8 cellular contexts compared by ENCODE assay signal in genomic region chr4:151408380-151408629, GRCh38. TPM values are rescaled to one million over a fixed set of nuclear protein-coding genes. Genes with fewer than 3 reads are reported as not detected.
DNase-seq lines count a peak whose midpoint lies in the region; ATAC-seq, FAIRE-seq and TF ChIP-seq lines count a peak whose summit lies in the region.

No MANE protein-coding gene starts in this region.

- no peak overlapping the region for H3K27ac Mint-ChIP-seq in activated naive CD4-positive, alpha-beta T cell treated with anti-CD3 and anti-CD28 coated beads, Interleukin-2, amount 50 U/mL, for 24 hours
- no peak overlapping the region for H3K27ac Mint-ChIP-seq in T-cell
- H3K27ac Mint-ChIP-seq in stimulated activated memory B cell treated with anti-CD40 and anti-IgM and Interleukin-4, amounts not matched to agents 10 μg/mL and 1 μg/mL and 100 μg/mL, for 72 hours, result peak overlapping the region; percentile 71

- H3K27me3 Mint-ChIP-seq in activated naive CD4-positive, alpha-beta T cell treated with anti-CD3 and anti-CD28 coated beads, Interleukin-2, amount 50 U/mL, for 24 hours, result peaks cover 6% of the 10 kb centered on the region
- peaks cover 0 to 12% of the 10 kb centered on the region in 2 donors for H3K27me3 Mint-ChIP-seq in T-cell
- H3K27me3 Mint-ChIP-seq in stimulated activated memory B cell treated with anti-CD40 and anti-IgM and Interleukin-4, amounts not matched to agents 10 μg/mL and 1 μg/mL and 100 μg/mL, for 72 hours, result peaks cover 47% of the 10 kb centered on the region

- CTCF ChIA-PET in T-cell (lab: Charles Lee), result no interaction called here

- no peak for TF ChIP-seq POLR2A in GM12891 (IDR thresholded peaks at IDR 0.05; ENCODE audit: low read depth, low read length)

- peaks cover 21% of the 10 kb centered on the region for H3K4me1 Mint-ChIP-seq in activated naive CD4-positive, alpha-beta T cell treated with anti-CD3 and anti-CD28 coated beads, Interleukin-2, amount 50 U/mL, for 24 hours
- H3K4me1 Mint-ChIP-seq in T-cell, result peaks cover 23 to 26% (median 25%) of the 10 kb centered on the region in 3 donors
- peaks cover 28% of the 10 kb centered on the region for H3K4me1 Mint-ChIP-seq in stimulated activated memory B cell treated with anti-CD40 and anti-IgM and Interleukin-4, amounts not matched to agents 10 μg/mL and 1 μg/mL and 100 μg/mL, for 72 hours

- no peaks in the 10 kb centered on the region for H3K9me3 Mint-ChIP-seq in activated naive CD4-positive, alpha-beta T cell treated with anti-CD3 and anti-CD28 coated beads, Interleukin-2, amount 50 U/mL, for 24 hours
- no peaks in the 10 kb centered on the region for H3K9me3 Mint-ChIP-seq in T-cell
- no peaks in the 10 kb centered on the region for H3K9me3 Mint-ChIP-seq in stimulated activated memory B cell treated with anti-CD40 and anti-IgM and Interleukin-4, amounts not matched to agents 10 μg/mL and 1 μg/mL and 100 μg/mL, for 72 hours

- FAIRE-seq in GM12891 (lab: Jason Lieb, UNC), result no peak

- POLR2A ChIA-PET in T-cell (lab: Charles Lee), result no interaction called here

- DNase-seq in activated naive CD4-positive, alpha-beta T cell treated with anti-CD3 and anti-CD28 coated beads, Interleukin-2, amount 50 U/mL, for 16 hours, result no peak
- DNase-seq in T-cell (no peak), left ventricle myocardium superior (no peak), GOT3 (lab: John Stamatoyannopoulos, UW) (no peak), GM12891 (ENCODE audit: insufficient read length, low spot score) (no peak)

- peak overlapping the region; percentile 86 for H3K4me3 Mint-ChIP-seq in activated naive CD4-positive, alpha-beta T cell treated with anti-CD3 and anti-CD28 coated beads, Interleukin-2, amount 50 U/mL, for 24 hours
- H3K4me3 Mint-ChIP-seq in T-cell, result peak overlapping the region; percentile 88 to 92 (median 90)
- H3K4me3 Mint-ChIP-seq in stimulated activated memory B cell treated with anti-CD40 and anti-IgM and Interleukin-4, amounts not matched to agents 10 μg/mL and 1 μg/mL and 100 μg/mL, for 72 hours, result peak overlapping the region; percentile 75

- H3K36me3 Mint-ChIP-seq in activated naive CD4-positive, alpha-beta T cell treated with anti-CD3 and anti-CD28 coated beads, Interleukin-2, amount 50 U/mL, for 24 hours, result no peaks in the 10 kb centered on the region
- H3K36me3 Mint-ChIP-seq in T-cell, result no peaks in the 10 kb centered on the region
- no peaks in the 10 kb centered on the region for H3K36me3 Mint-ChIP-seq in stimulated activated memory B cell treated with anti-CD40 and anti-IgM and Interleukin-4, amounts not matched to agents 10 μg/mL and 1 μg/mL and 100 μg/mL, for 72 hours

- intact Hi-C loops in left ventricle myocardium superior (cut with micrococcal nuclease), result no loop called here

- no peak for ATAC-seq in T-cell (replicated peaks in 1 of 4)
- peak; percentile 7 for ATAC-seq in left ventricle myocardium superior
- ATAC-seq in stimulated activated memory B cell treated with anti-CD40 and anti-IgM and Interleukin-4, amounts not matched to agents 10 μg/mL and 1 μg/mL and 100 μg/mL, for 72 hours, result no peak
- ATAC-seq in HG03025 (IDR thresholded peaks at IDR 0.05; ENCODE audit: low FRiP score, unreplicated experiment), result no peak

TF ChIP-seq in GM12891, 5 proteins besides CTCF, POLR2A, EP300 and RAD21:
- no peak for TF ChIP-seq POLR2AphosphoS5 (IDR thresholded peaks at IDR 0.05; ENCODE audit: low read depth, low read length)
- TF ChIP-seq POU2F2 (IDR thresholded peaks at IDR 0.05; ENCODE audit: low read depth, low read length), result no peak
- no peak for TF ChIP-seq PAX5 (IDR thresholded peaks at IDR 0.05; ENCODE audit: insufficient read depth, low read length, severe bottlenecking)
- no peak for TF ChIP-seq SPI1 (IDR thresholded peaks at IDR 0.05; ENCODE audit: low read depth, low read length)

RNA-seq across cellular contexts. Expression of gene FHIP1A, which starts 0.7 kb away (rescaled TPM):
- total RNA-seq in T-cell (1 to 10 TPM; 1.1 to 2.7 (median 1.6) TPM), left ventricle myocardium superior (20.2 TPM)
- 0.37 TPM for polyA plus RNA-seq in GM12891 (2012; ENCODE audit: low read depth, missing spikeins)
